In the genomic region with DNA sequence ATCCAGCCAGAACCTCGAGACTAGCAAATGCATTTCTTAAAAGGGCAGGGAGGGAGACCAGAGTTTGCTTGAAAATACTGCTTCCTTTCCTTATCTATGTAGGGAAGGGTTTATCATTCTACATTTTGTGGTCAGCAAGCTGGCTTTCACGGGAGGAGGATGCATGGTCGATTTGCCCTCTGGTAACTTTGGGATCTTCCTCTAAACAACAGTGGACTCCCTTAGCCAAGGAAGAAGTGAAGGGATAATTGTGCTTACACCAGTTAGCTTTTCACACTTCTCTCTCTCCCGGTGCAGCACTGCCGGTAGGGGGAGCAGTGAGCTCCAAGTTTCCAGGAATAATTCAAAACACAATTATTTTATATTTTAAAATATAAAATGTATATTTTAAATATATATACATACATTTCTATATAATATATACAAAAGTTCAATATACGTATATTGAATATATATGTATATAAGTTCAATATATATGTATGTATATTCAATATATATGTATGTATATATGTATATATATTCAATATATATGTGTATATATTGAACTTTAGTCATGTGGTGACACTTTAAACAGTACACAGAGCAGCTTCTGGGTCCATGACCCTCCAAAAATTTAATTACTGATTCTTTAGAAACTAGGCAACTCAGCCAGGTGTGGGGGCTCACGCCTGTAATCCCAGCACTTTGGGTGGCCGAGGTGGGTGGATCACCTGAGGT, we compare ENCODE assay signal across 7 cellular contexts. TPM values are rescaled to one million over a fixed set of nuclear protein-coding genes. Genes with fewer than 3 reads are reported as not detected.
DNase-seq lines count a peak whose midpoint lies in the region; ATAC-seq and TF ChIP-seq lines count a peak whose summit lies in the region.

No MANE protein-coding gene starts in this region.

- H3K4me3 ChIP-seq in GM12864 (ENCODE audit: low read depth, low read length) (no peak overlapping the region), esophagus (ENCODE audit: low read depth in 1 of 2, low read length in 2 of 2) (peak overlapping the region; percentile 59 to 60), mucosa of descending colon (peak overlapping the region; percentile 32)

- H3K4me1 Mint-ChIP-seq in activated T-cell treated with anti-CD3 and anti-CD28 coated beads, Interleukin-2, amount 50 U/mL, for 4 hours (ENCODE audit: low read depth): peaks cover 26% of the 10 kb centered on the region

- no peaks in the 10 kb centered on the region for H3K27me3 ChIP-seq in esophagus (ENCODE audit: control insufficient read depth in 1 of 2, insufficient read depth in 2 of 2, low read length in 2 of 2)

- WGBS in esophagus, 2 donors: 28 to 29% methylated on average over 8 of the region's 8 CpGs

- H3K27ac ChIP-seq in esophagus (ENCODE audit: low read depth in 2 of 2, low read length in 1 of 2): peak overlapping the region; percentile 90 to 93

- H3K27me3 Mint-ChIP-seq in activated T-cell treated with anti-CD3 and anti-CD28 coated beads, Interleukin-2, amount 50 U/mL, for 4 hours (ENCODE audit: low read depth): no peaks in the 10 kb centered on the region

- H3K9me3 Mint-ChIP-seq in activated T-cell treated with anti-CD3 and anti-CD28 coated beads, Interleukin-2, amount 50 U/mL, for 4 hours: no peaks in the 10 kb centered on the region

- peak; percentile 16 to 30 for ATAC-seq in activated T-cell treated with anti-CD3 and anti-CD28 coated beads, Interleukin-2, amount 50 U/mL, for 4 hours
- ATAC-seq in mucosa of descending colon (peak; percentile 57), HG02885 (IDR thresholded peaks at IDR 0.05; ENCODE audit: poor library complexity, unreplicated experiment) (no peak)

- H3K4me1 ChIP-seq in esophagus (ENCODE audit: control insufficient read depth in 2 of 2, insufficient read depth in 2 of 2, low read length in 1 of 2): peaks cover 0 to 5% of the 10 kb centered on the region in 2 donors
- peaks cover 35% of the 10 kb centered on the region for H3K4me1 ChIP-seq in mucosa of descending colon (ENCODE audit: low read depth)

- peak; percentile 65 for TF ChIP-seq CTCF in GM12864 (IDR thresholded peaks at IDR 0.05; ENCODE audit: low read depth, low read length, missing control alignments)
- peak; percentile 76 for TF ChIP-seq CTCF in mucosa of descending colon (IDR thresholded peaks at IDR 0.05)

- intact Hi-C loops in mucosa of descending colon (cut with DNase I, micrococcal nuclease): no loop called here

- peaks cover 7% of the 10 kb centered on the region for H3K36me3 Mint-ChIP-seq in activated T-cell treated with anti-CD3 and anti-CD28 coated beads, Interleukin-2, amount 50 U/mL, for 4 hours (ENCODE audit: insufficient read depth)

- DNase-seq in GM12864 (ENCODE audit: low read depth) (no peak), NCI-H226 (peak; percentile 85), mucosa of descending colon (peak; percentile 61 to 88 (median 83))
- peak; percentile 43 for DNase-seq in activated T-cell treated with anti-CD3 and anti-CD28 coated beads, Interleukin-2, amount 50 U/mL, for 4 hours
- DNase-seq in stimulated activated naive CD4-positive, alpha-beta T cell (lab: John Stamatoyannopoulos, UW): peak in 4 of 6 experiments; percentile 24 to 50 (median 36)

- H3K4me3 Mint-ChIP-seq in activated T-cell treated with anti-CD3 and anti-CD28 coated beads, Interleukin-2, amount 50 U/mL, for 4 hours: peak overlapping the region; percentile 76

- no peaks in the 10 kb centered on the region for H3K9me3 ChIP-seq in esophagus (ENCODE audit: control insufficient read depth in 2 of 2, insufficient read depth in 1 of 2, low read depth in 1 of 2, low read length in 1 of 2)
- H3K9me3 ChIP-seq in mucosa of descending colon: no peaks in the 10 kb centered on the region

- H3K36me3 ChIP-seq in esophagus (ENCODE audit: control insufficient read depth in 2 of 2, insufficient read depth in 2 of 2, low read length in 1 of 2) (peaks cover 0 to 3% of the 10 kb centered on the region in 2 donors), mucosa of descending colon (ENCODE audit: low read depth) (peaks cover 5% of the 10 kb centered on the region)

RNA-seq across cellular contexts. Expression of a gene that starts 4.5 kb away (rescaled TPM):
- total RNA-seq in activated T-cell treated with anti-CD3 and anti-CD28 coated beads, Interleukin-2, amount 50 U/mL, for 4 hours: 1 to 10 TPM; 1.6 to 4.5 (median 3.8) TPM
- 10 to 100 TPM in 1 of 2 donors, 1 to 10 TPM in 1; 8.6 to 18.2 TPM for polyA plus RNA-seq in esophagus
- total RNA-seq in mucosa of descending colon: 100 to 1,000 TPM in 1 of 3 donors, 10 to 100 TPM in 2; 54.4 to 155 (median 66.3) TPM

RNA-seq across cellular contexts. Expression of a gene that starts 14.5 kb away (rescaled TPM):
- 100 to 1,000 TPM in 2 of 3 donors, 10 to 100 TPM in 1; 91.9 to 134 (median 117) TPM for total RNA-seq in activated T-cell treated with anti-CD3 and anti-CD28 coated beads, Interleukin-2, amount 50 U/mL, for 4 hours
- 10 to 100 TPM; 22.9 to 27.5 TPM for polyA plus RNA-seq in esophagus
- total RNA-seq in mucosa of descending colon: 10 to 100 TPM; 22.1 to 39.4 (median 35.6) TPM

RNA-seq across cellular contexts. Expression of a gene that starts 18.7 kb away (rescaled TPM):
- 10 to 100 TPM; 59.8 to 73.2 (median 71.4) TPM for total RNA-seq in activated T-cell treated with anti-CD3 and anti-CD28 coated beads, Interleukin-2, amount 50 U/mL, for 4 hours
- polyA plus RNA-seq in esophagus: 10 to 100 TPM; 20.1 to 28.5 TPM
- 10 to 100 TPM in 1 of 3 donors, 1 to 10 TPM in 2; 5.8 to 10.1 (median 7.5) TPM for total RNA-seq in mucosa of descending colon

RNA-seq across cellular contexts. Expression of a gene that starts 59.6 kb away (rescaled TPM):
- 10 to 100 TPM in 1 of 3 donors, 1 to 10 TPM in 2; 5.6 to 11.5 (median 8.6) TPM for total RNA-seq in activated T-cell treated with anti-CD3 and anti-CD28 coated beads, Interleukin-2, amount 50 U/mL, for 4 hours
- polyA plus RNA-seq in esophagus: 1 to 10 TPM; 3.8 to 4.3 TPM
- total RNA-seq in mucosa of descending colon: 10 to 100 TPM; 18.2 to 32.0 (median 26.9) TPM

Comparison
In these comparisons a context has a peak if more than half of its experiments do, and no peak if none do; other contexts are left out.
1. RNA of a gene that starts 4.5 kb away (total RNA-seq): 54.4 to 155 TPM in mucosa of descending colon; 1.6 to 4.5 TPM in activated T-cell treated with anti-CD3 and anti-CD28 coated beads, Interleukin-2, amount 50 U/mL, for 4 hours; every median in the first group is over 10 times any median in the second.
2. RNA of a gene that starts 18.7 kb away (total RNA-seq): 59.8 to 73.2 TPM in activated T-cell treated with anti-CD3 and anti-CD28 coated beads, Interleukin-2, amount 50 U/mL, for 4 hours; 5.8 to 10.1 TPM in mucosa of descending colon; every median in the first group is over 4 times any median in the second.